20 cellular contexts compared by ENCODE assay signal in the genomic region with DNA sequence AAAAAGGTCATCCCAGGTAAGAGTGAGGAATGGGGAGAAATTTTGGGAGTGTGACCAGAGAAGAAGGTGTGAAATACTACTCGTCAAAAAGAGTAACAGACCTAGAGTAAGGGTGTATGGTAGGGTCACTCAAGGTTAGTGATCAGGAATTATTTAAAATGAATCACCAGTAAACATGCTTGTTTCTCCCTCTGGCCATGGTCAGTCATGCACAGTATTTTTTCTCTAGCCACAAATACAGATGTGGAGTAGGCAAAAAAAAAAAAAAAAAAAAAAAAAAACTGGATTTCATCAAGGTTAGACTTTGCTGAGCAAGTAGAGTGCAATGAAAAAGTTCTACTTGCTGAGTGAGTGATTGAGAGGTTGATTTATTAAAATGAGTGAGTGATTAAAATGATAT. TPM values are rescaled to one million over a fixed set of nuclear protein-coding genes. Genes with fewer than 3 reads are reported as not detected.
"Had no signal": no experiment of that assay in that cellular context is flagged by ENCODE, and none has a peak within 500 bp of the region (broad histone marks: within the 10 kb centered on the region; RNA-seq: fewer than 3 reads in every experiment).

No MANE protein-coding gene starts in this region.

- DNase-seq: effector memory CD4-positive, alpha-beta T cell; immature natural killer cell; mesendoderm; naive thymus-derived CD4-positive, alpha-beta T cell; nephron progenitor cell; retina; right lobe of liver; spleen; stimulated activated CD4-positive, alpha-beta T cell treated with anti-CD3 and anti-CD28 coated beads, Interleukin-15, amount 100 ng/mL, for 24 hours; stimulated activated CD4-positive, alpha-beta T cell treated with anti-CD3 and anti-CD28 coated beads, Interleukin-1b, Interleukin-23, amount 100 ng/mL, for 48 hours; stimulated activated CD4-positive, alpha-beta T cell treated with anti-CD3 and anti-CD28 coated beads, Interleukin-4, amount 100 ng/mL, for 24 hours; stimulated activated naive CD8-positive, alpha-beta T cell treated with anti-CD3 and anti-CD28 coated beads, Interleukin-15, amount 100 ng/mL, for 72 hours; testis; transverse colon had no signal

- H3K4me1 ChIP-seq: esophagus muscularis mucosa, parathyroid adenoma, prostate gland, right lobe of liver, spleen, testis, transverse colon had no signal

- H3K36me3 ChIP-seq: esophagus muscularis mucosa, prostate gland, right lobe of liver, spleen, transverse colon had no signal

- ATAC-seq: foreskin keratinocyte; naive thymus-derived CD4-positive, alpha-beta T cell; right lobe of liver; stimulated activated memory B cell treated with anti-CD40 and anti-IgM and Interleukin-4, amounts not matched to agents 10 μg/mL and 1 μg/mL and 100 μg/mL, for 72 hours; stimulated activated naive CD8-positive, alpha-beta T cell treated with anti-CD3 and anti-CD28 coated beads, Interleukin-15, amount 100 ng/mL, for 72 hours had no signal

- H3K9me3 ChIP-seq: esophagus muscularis mucosa, prostate gland, right lobe of liver, testis had no signal

- H3K9ac ChIP-seq: parathyroid adenoma had no signal

- H3K27me3 ChIP-seq: esophagus muscularis mucosa, foreskin keratinocyte, right lobe of liver, spleen, testis, transverse colon had no signal

- H3K79me2 ChIP-seq: parathyroid adenoma had no signal

- H2AFZ ChIP-seq: parathyroid adenoma had no signal

- H3K4me3 ChIP-seq: esophagus muscularis mucosa, prostate gland, right lobe of liver, spleen, testis, transverse colon had no signal

- H3K27ac ChIP-seq: esophagus muscularis mucosa, foreskin keratinocyte, parathyroid adenoma, prostate gland, right lobe of liver, spleen, testis, transverse colon had no signal

RNA-seq across cellular contexts. Expression of a gene that starts 34.2 kb away (rescaled TPM):
- total RNA-seq: mononuclear cell; naive thymus-derived CD4-positive, alpha-beta T cell had no signal
- polyA plus RNA-seq: immature natural killer cell; naive thymus-derived CD4-positive, alpha-beta T cell had no signal
